24 cellular contexts compared by ENCODE assay signal in genomic region chr6:25579902-25580495, GRCh38.
A peak's percentile ranks its signal among the peaks of the same experiment; 100 is the strongest.
DNase-seq lines count a peak whose midpoint lies in the region; ATAC-seq, FAIRE-seq and TF ChIP-seq lines count a peak whose summit lies in the region.
"Had no signal": no experiment of that assay in that cellular context is flagged by ENCODE, and none has a peak within 500 bp of the region (broad histone marks: within the 10 kb centered on the region; RNA-seq: fewer than 3 reads in every experiment).

No MANE protein-coding gene starts in this region.

- CTCF ChIA-PET in CD8-positive, alpha-beta memory T cell (lab: Charles Lee), result interaction anchor here (0.8 to 1.0 kb wide), 2 partner anchors 10 to 29 kb away, joined by 3 to 4 read pairs; no protein-coding TSS in a partner anchor

- peaks cover 24% of the 10 kb centered on the region for H3K4me1 Mint-ChIP-seq in activated CD4-positive, alpha-beta T cell treated with anti-CD3 and anti-CD28 coated beads, Interleukin-2, amount 10 ng/mL, durations not matched to agents 24 days and 14 days
- H3K4me1 Mint-ChIP-seq in CD8-positive, alpha-beta memory T cell, result peaks cover 9 to 11% (median 10%) of the 10 kb centered on the region in 3 donors
- peaks cover 6 to 14% (median 10%) of the 10 kb centered on the region in 4 donors for H3K4me1 Mint-ChIP-seq in naive thymus-derived CD8-positive, alpha-beta T cell

- H3K27me3 Mint-ChIP-seq in activated CD4-positive, alpha-beta T cell treated with anti-CD3 and anti-CD28 coated beads, Interleukin-2, amount 10 ng/mL, durations not matched to agents 24 days and 14 days, result no peaks in the 10 kb centered on the region
- peaks cover 0 to 1% of the 10 kb centered on the region in 2 donors for H3K27me3 Mint-ChIP-seq in CD8-positive, alpha-beta memory T cell
- no peaks in the 10 kb centered on the region for H3K27me3 Mint-ChIP-seq in naive thymus-derived CD8-positive, alpha-beta T cell
- H3K27me3 Mint-ChIP-seq: IgD-negative memory B cell had no signal

- peak overlapping the region; percentile 76 for H3K27ac Mint-ChIP-seq in activated CD4-positive, alpha-beta T cell treated with anti-CD3 and anti-CD28 coated beads, Interleukin-2, amount 10 ng/mL, durations not matched to agents 24 days and 14 days
- H3K27ac Mint-ChIP-seq in CD8-positive, alpha-beta memory T cell, result peak overlapping the region in 4 of 8 donors; percentile 3 to 62 (median 44)
- H3K27ac Mint-ChIP-seq in naive thymus-derived CD8-positive, alpha-beta T cell, result peak overlapping the region in 4 of 10 donors; percentile 4 to 38 (median 32)
- H3K27ac Mint-ChIP-seq: IgD-negative memory B cell had no signal

- H3K27ac ChIP-seq in CD8-positive, alpha-beta memory T cell (ENCODE audit: low read depth, low read length), result no peak overlapping the region
- peak overlapping the region; percentile 2 to 73 for H3K27ac ChIP-seq in kidney (ENCODE audit: low read depth in 2 of 2, low read length in 2 of 2)
- H3K27ac ChIP-seq: SJCRH30, spleen, uterus, WERI-Rb-1 had no signal

- H3K4me3 Mint-ChIP-seq in activated CD4-positive, alpha-beta T cell treated with anti-CD3 and anti-CD28 coated beads, Interleukin-2, amount 10 ng/mL, durations not matched to agents 24 days and 14 days, result peak overlapping the region; percentile 67
- H3K4me3 Mint-ChIP-seq in CD8-positive, alpha-beta memory T cell, result peak overlapping the region in 6 of 7 donors; percentile 8 to 59 (median 50)
- H3K4me3 Mint-ChIP-seq in naive thymus-derived CD8-positive, alpha-beta T cell, result peak overlapping the region in 5 of 10 donors; percentile 5 to 37 (median 25)
- H3K4me3 Mint-ChIP-seq: IgD-negative memory B cell had no signal

- no peak for FAIRE-seq in kidney (lab: Jason Lieb, UNC)
- FAIRE-seq: H1 had no signal

- no peaks in the 10 kb centered on the region for H3K9me3 ChIP-seq in CD8-positive, alpha-beta memory T cell (ENCODE audit: low read length)
- H3K9me3 ChIP-seq in kidney (ENCODE audit: control insufficient read depth in 1 of 2, low read length in 2 of 2), result no peaks in the 10 kb centered on the region
- H3K9me3 ChIP-seq: SJCRH30, spleen, uterus had no signal

- no peaks in the 10 kb centered on the region for H3K27me3 ChIP-seq in CD8-positive, alpha-beta memory T cell (ENCODE audit: insufficient read depth, low read length, poor library complexity, severe bottlenecking)
- H3K27me3 ChIP-seq: SJCRH30, spleen, uterus had no signal

- no peaks in the 10 kb centered on the region for H3K36me3 Mint-ChIP-seq in activated CD4-positive, alpha-beta T cell treated with anti-CD3 and anti-CD28 coated beads, Interleukin-2, amount 10 ng/mL, durations not matched to agents 24 days and 14 days (ENCODE audit: low read depth)
- peaks cover 0 to 4% (median 1%) of the 10 kb centered on the region in 3 donors for H3K36me3 Mint-ChIP-seq in CD8-positive, alpha-beta memory T cell
- peaks cover 11 to 31% (median 25%) of the 10 kb centered on the region in 3 donors for H3K36me3 Mint-ChIP-seq in naive thymus-derived CD8-positive, alpha-beta T cell
- H3K36me3 Mint-ChIP-seq: IgD-negative memory B cell had no signal

- peaks cover 8% of the 10 kb centered on the region for H3K9me3 Mint-ChIP-seq in activated CD4-positive, alpha-beta T cell treated with anti-CD3 and anti-CD28 coated beads, Interleukin-2, amount 10 ng/mL, durations not matched to agents 24 days and 14 days
- H3K9me3 Mint-ChIP-seq in CD8-positive, alpha-beta memory T cell, result peaks cover 0 to 1% (median 0%) of the 10 kb centered on the region in 5 donors
- H3K9me3 Mint-ChIP-seq in naive thymus-derived CD8-positive, alpha-beta T cell, result no peaks in the 10 kb centered on the region
- H3K9me3 Mint-ChIP-seq: IgD-negative memory B cell had no signal

- TF ChIP-seq CTCF in kidney (IDR thresholded peaks at IDR 0.05; ENCODE audit: borderline replicate concordance, extremely low read depth, insufficient read depth), result no peak

- DNase-seq in activated CD4-positive, alpha-beta T cell treated with anti-CD3 and anti-CD28 coated beads, Interleukin-2, amount 10 ng/mL, durations not matched to agents 24 days and 14 days, result peak; percentile 68
- no peak for DNase-seq in activated CD4-positive, alpha-beta T cell treated with anti-CD3 and anti-CD28 coated beads for 1 hour
- no peak for DNase-seq in CD8-positive, alpha-beta memory T cell
- DNase-seq in OCI-M1 (lab: John Stamatoyannopoulos, UW) (peak; percentile 74), kidney (no peak)
- no peak for DNase-seq in naive thymus-derived CD8-positive, alpha-beta T cell
- no peak for DNase-seq in NK-92 treated with Interleukin-12 subunit alpha and Interleukin-12 subunit beta, amount 100 ng/mL, for 24 hours (lab: John Stamatoyannopoulos, UW)
- DNase-seq: activated gamma-delta T cell treated with Interleukin-2 at 50 U/mL for 16 hours; aorta; caudate nucleus; DMS 273 treated with DMSO at 0.1 percent for 48 hours; NCI-H1694 treated with DMSO at 0.1 percent for 48 hours; NCI-H226; nucleus accumbens; retina; SJCRH30; spleen; stimulated activated CD4-positive, alpha-beta T cell treated with anti-CD3 and anti-CD28 coated beads, Interleukin-4, amount 100 ng/mL, for 4 hours; uterus; WERI-Rb-1 had no signal

- no peak for ATAC-seq in GM19452 (IDR thresholded peaks at IDR 0.05; ENCODE audit: unreplicated experiment)
- ATAC-seq in naive thymus-derived CD8-positive, alpha-beta T cell, result no peak
- ATAC-seq: Panc1 had no signal

- no peaks in the 10 kb centered on the region for H3K4me1 ChIP-seq in CD8-positive, alpha-beta memory T cell (ENCODE audit: insufficient read depth, low read length)
- H3K4me1 ChIP-seq in kidney (ENCODE audit: control insufficient read depth in 1 of 2, insufficient read depth in 1 of 2, low read depth in 1 of 2, low read length in 2 of 2), result peaks cover 0 to 7% of the 10 kb centered on the region in 2 donors
- H3K4me1 ChIP-seq: SJCRH30, uterus had no signal

- no peak overlapping the region for H3K9ac ChIP-seq in kidney (ENCODE audit: low read length in 2 of 2)

- no peaks in the 10 kb centered on the region for H3K36me3 ChIP-seq in CD8-positive, alpha-beta memory T cell (ENCODE audit: insufficient read depth, low read length)
- H3K36me3 ChIP-seq in kidney (ENCODE audit: control insufficient read depth in 1 of 2, insufficient read depth in 2 of 2, low read length in 2 of 2), result no peaks in the 10 kb centered on the region
- H3K36me3 ChIP-seq: SJCRH30, uterus, WERI-Rb-1 had no signal

- POLR2A ChIA-PET in CD8-positive, alpha-beta memory T cell (lab: Charles Lee), result no interaction called here
- POLR2A ChIA-PET in naive thymus-derived CD8-positive, alpha-beta T cell (lab: Charles Lee), result interaction anchor here (1.1 kb wide), 1 partner anchor 319 kb away, joined by 4 read pairs; no protein-coding TSS in a partner anchor

- intact Hi-C loops in activated CD4-positive, alpha-beta T cell treated with anti-CD3 and anti-CD28 coated beads, Interleukin-2, amount 10 ng/mL, durations not matched to agents 24 days and 14 days (cut with micrococcal nuclease), result no loop called here
- intact Hi-C loops in kidney (cut with DNase I), result no loop called here

- H3K4me3 ChIP-seq in CD8-positive, alpha-beta memory T cell (ENCODE audit: low read length), result no peak overlapping the region
- H3K4me3 ChIP-seq in kidney (ENCODE audit: low read length in 2 of 2), result no peak overlapping the region
- H3K4me3 ChIP-seq: SJCRH30, spleen, uterus had no signal

Comparison
In these comparisons a context has a peak if more than half of its experiments do, and no peak if none do; other contexts are left out.
1. DNase-seq: peak in activated CD4-positive, alpha-beta T cell treated with anti-CD3 and anti-CD28 coated beads, Interleukin-2, amount 10 ng/mL, durations not matched to agents 24 days and 14 days (single experiment) and OCI-M1 (single experiment); none in activated CD4-positive, alpha-beta T cell treated with anti-CD3 and anti-CD28 coated beads for 1 hour (single experiment), CD8-positive, alpha-beta memory T cell (0 of 5), kidney (single experiment), naive thymus-derived CD8-positive, alpha-beta T cell (0 of 10) and NK-92 treated with Interleukin-12 subunit alpha and Interleukin-12 subunit beta, amount 100 ng/mL, for 24 hours (single experiment).